12 cellular contexts compared by ENCODE assay signal in the genomic region with DNA sequence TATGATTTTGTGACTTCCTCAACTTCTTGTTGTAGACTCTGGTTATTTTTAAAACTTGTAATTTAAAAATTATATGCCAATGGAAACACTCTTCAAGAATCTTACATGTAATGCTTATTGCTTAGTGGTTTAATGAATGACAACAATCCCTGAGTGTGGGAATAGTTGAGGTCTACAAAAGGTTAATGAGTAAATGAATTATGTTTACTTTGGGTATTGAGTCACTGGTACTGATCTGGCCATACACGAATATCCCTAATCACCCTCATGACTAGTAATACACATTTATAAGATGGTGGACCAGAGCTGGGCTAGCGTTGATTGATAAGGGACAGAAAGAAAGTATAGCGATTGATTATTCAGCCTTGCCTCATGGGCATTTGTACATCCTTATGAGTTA. TPM values are rescaled to one million over a fixed set of nuclear protein-coding genes. Genes with fewer than 3 reads are reported as not detected.
DNase-seq lines count a peak whose midpoint lies in the region; ATAC-seq and TF ChIP-seq lines count a peak whose summit lies in the region.
"Had no signal": no experiment of that assay in that cellular context is flagged by ENCODE, and none has a peak within 500 bp of the region (broad histone marks: within the 10 kb centered on the region; RNA-seq: fewer than 3 reads in every experiment).

No MANE protein-coding gene starts in this region.

- in situ Hi-C loops in astrocyte of the spinal cord (cut with HindIII; ENCODE audit: low sequenced_read_pairs) = no loop called here
- in situ Hi-C loops in KBM-7 (cut with MboI; ENCODE audit: low pct_unique_long_range_greater_than_20kb, low sequenced_read_pairs) = no loop called here

- no peak for ATAC-seq in esophagus mucosa

- 87 to 96% (median 92%) methylated on average over 3 of the region's 3 CpGs for WGBS in spleen, 5 donors

- DNase-seq in AG09319 (ENCODE audit: extremely low read depth, low read depth) (peak; percentile 22), HK-2 (ENCODE audit: unreplicated experiment) (peak; percentile 32), astrocyte of the spinal cord (ENCODE audit: low read depth, low spot score) (peak; percentile 68), kidney glomerular epithelial cell (lab: John Stamatoyannopoulos, UW) (peak; percentile 99), spleen (no peak), KBM-7 (no peak), DMS79 treated with DMSO at 0.1 percent for 48 hours (lab: John Stamatoyannopoulos, UW) (no peak)
- DNase-seq: activated CD4-positive, alpha-beta T cell treated with anti-CD3 and anti-CD28 coated beads, Interleukin-2, amount 10 ng/mL, durations not matched to agents 24 days and 14 days; stimulated activated naive CD4-positive, alpha-beta T cell treated with Interleukin-2 at 50 U/mL for 16 hours had no signal

- no peaks in the 10 kb centered on the region for H3K4me1 ChIP-seq in spleen
- H3K4me1 ChIP-seq: BLaER1 treated with 17β-estradiol and CSF1 and Interleukin-3, amounts not matched to agents 10 nM and 100 nM had no signal

- H3K27ac ChIP-seq in spleen = no peak overlapping the region
- H3K27ac ChIP-seq: BLaER1 treated with 17β-estradiol and CSF1 and Interleukin-3, amounts not matched to agents 10 nM and 100 nM; cardiac muscle cell had no signal

- TF ChIP-seq CTCF in AG09319 (IDR thresholded peaks at IDR 0.05; ENCODE audit: low read depth, low read length) (no peak), astrocyte of the spinal cord (IDR thresholded peaks at IDR 0.05; ENCODE audit: low read depth, low read length) (no peak), spleen (IDR thresholded peaks at IDR 0.05 in 8 of 11, conservative IDR thresholded peaks at IDR 0.05 in 3 of 11) (no peak)

- no peaks in the 10 kb centered on the region for H3K36me3 ChIP-seq in spleen
- H3K36me3 ChIP-seq: BLaER1 treated with 17β-estradiol and CSF1 and Interleukin-3, amounts not matched to agents 10 nM and 100 nM; cardiac muscle cell had no signal

- H3K27me3 ChIP-seq in spleen (replicated peaks in 1 of 7) = peaks cover 0 to 5% (median 0%) of the 10 kb centered on the region in 7 donors
- H3K27me3 ChIP-seq: BLaER1 treated with 17β-estradiol and CSF1 and Interleukin-3, amounts not matched to agents 10 nM and 100 nM; cardiac muscle cell had no signal

- H3K4me3 ChIP-seq in astrocyte of the spinal cord (ENCODE audit: low read depth, low read length) (no peak overlapping the region), spleen (no peak overlapping the region)
- H3K4me3 ChIP-seq: BLaER1 treated with 17β-estradiol and CSF1 and Interleukin-3, amounts not matched to agents 10 nM and 100 nM; cardiac muscle cell had no signal

- peaks cover 0 to 3% (median 0%) of the 10 kb centered on the region in 8 donors for H3K9me3 ChIP-seq in spleen

- intact Hi-C loops in spleen (cut with DNase I; ENCODE audit: low total_unique reads) = no loop called here

- TF ChIP-seq POLR2A in spleen (IDR thresholded peaks at IDR 0.05) = no peak

RNA-seq across cellular contexts. Expression of gene FGF2, which starts 47.1 kb away (rescaled TPM):
- total RNA-seq in spleen = 1 to 10 TPM; 1.1 to 3.1 (median 2.6) TPM
- polyA plus RNA-seq in spleen = under 1 TPM; 0.48 to 0.96 (median 0.86) TPM
- total RNA-seq in esophagus mucosa = 0.68 TPM

RNA-seq across cellular contexts. Expression of gene NUDT6, which starts 48.6 kb away (rescaled TPM):
- total RNA-seq in spleen = 1 to 10 TPM; 1.4 to 9.1 (median 4.7) TPM
- polyA plus RNA-seq in spleen = 10 to 100 TPM in 2 of 3 donors, 1 to 10 TPM in 1; 5.5 to 12.5 (median 10.1) TPM
- total RNA-seq in esophagus mucosa = 3.9 TPM

Comparison
In these comparisons a context has a peak if more than half of its experiments do, and no peak if none do; other contexts are left out.
1. DNase-seq: peak in AG09319 (single experiment), HK-2 (single experiment), astrocyte of the spinal cord (single experiment) and kidney glomerular epithelial cell (single experiment); none in spleen (single experiment), KBM-7 (single experiment) and DMS79 treated with DMSO at 0.1 percent for 48 hours (single experiment).